8 cellular contexts compared by ENCODE assay signal in the genomic region with DNA sequence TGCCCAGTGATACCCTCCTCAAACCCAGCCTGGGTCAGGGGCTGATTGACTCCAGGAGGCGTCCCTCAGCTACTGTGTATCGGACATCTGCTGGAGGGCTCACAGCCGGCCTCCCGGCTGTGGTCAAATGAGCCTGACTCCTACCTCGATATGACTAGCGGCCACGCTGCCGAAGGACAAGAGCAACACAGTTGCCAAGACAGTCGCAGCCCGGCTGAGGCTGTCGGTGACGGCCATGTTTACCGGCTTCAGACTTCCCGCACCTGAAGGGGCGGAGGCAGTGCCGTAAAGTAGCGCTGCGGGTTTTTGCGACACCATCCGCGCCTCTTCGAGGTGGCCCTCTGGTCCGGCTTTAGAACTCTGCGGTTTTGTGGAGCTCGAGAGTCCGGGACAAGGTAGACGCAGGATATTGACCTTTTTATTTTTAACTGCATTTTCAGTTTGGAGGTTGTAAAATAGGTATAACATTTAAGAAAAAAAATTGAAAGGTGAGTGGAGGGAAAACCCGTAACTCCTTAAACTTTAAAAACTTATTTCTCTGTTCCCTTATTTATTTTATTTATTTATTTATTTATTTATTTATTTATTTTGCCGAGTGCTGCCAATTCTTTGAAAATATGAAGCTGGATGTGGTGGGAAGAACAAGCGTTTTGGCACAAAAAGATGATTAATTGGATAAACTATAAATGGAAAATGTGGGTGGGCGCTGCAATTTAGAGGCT. TPM values are rescaled to one million over a fixed set of nuclear protein-coding genes. Genes with fewer than 3 reads are reported as not detected.
DNase-seq lines count a peak whose midpoint lies in the region; ATAC-seq and TF ChIP-seq lines count a peak whose summit lies in the region.

A gene (minus strand): TSS at position 265 of the 722 bp plus-strand sequence. CDS start 28 bp downstream, at position 237.

- POLR2A ChIA-PET in AG04450 (lab: Yijun Ruan, JAX): interaction anchor here (1.0 kb wide), 1 partner anchor 151 kb away, joined by 3 read pairs; no protein-coding TSS in a partner anchor
- POLR2A ChIA-PET in activated B cell treated with CpG ODN at 0.5 μM for 24 hours (lab: Charles Lee): interaction anchor here (0.6 to 2.3 kb wide), 5 partner anchors 463 to 785 kb away, joined by 4 to 8 read pairs (median 4); a partner anchor contains a TSS

- H3K9me3 ChIP-seq in AG04450 (ENCODE audit: control insufficient read depth, insufficient read depth, low read length): no peaks in the 10 kb centered on the region

- H3K4me3 ChIP-seq in AG04450 (ENCODE audit: low read depth, low read length): peak within 1 kb of the TSS; percentile 82

- H3K36me3 Mint-ChIP-seq in activated B cell treated with CpG ODN at 0.5 μM for 24 hours (ENCODE audit: low read depth): peaks cover 10% of the 10 kb centered on the region
- peaks cover 4 to 16% (median 15%) of the 10 kb centered on the region in 3 donors for H3K36me3 Mint-ChIP-seq in immature natural killer cell

- ATAC-seq in GM18873 (IDR thresholded peaks at IDR 0.05; ENCODE audit: low FRiP score, unreplicated experiment) (peak; percentile 91), HG03139 (IDR thresholded peaks at IDR 0.05; ENCODE audit: unreplicated experiment) (peak; percentile 95), activated B cell treated with CpG ODN at 0.5 μM for 24 hours (ENCODE audit: low read depth) (peak; percentile 98)

- intact Hi-C loops in activated B cell treated with CpG ODN at 0.5 μM for 24 hours (cut with micrococcal nuclease): loop anchor here (1.0 to 10.0 kb wide), 7 partner anchors 321 to 1145 kb away; a partner anchor contains a TSS

- H3K4me1 Mint-ChIP-seq in activated B cell treated with CpG ODN at 0.5 μM for 24 hours (peaks cover 26% of the 10 kb centered on the region), immature natural killer cell (peaks cover 36 to 55% of the 10 kb centered on the region in 2 donors)

- H3K27me3 Mint-ChIP-seq in activated B cell treated with CpG ODN at 0.5 μM for 24 hours (no peaks in the 10 kb centered on the region), immature natural killer cell (ENCODE audit: low read depth in 3 of 3) (peaks cover 9 to 13% (median 10%) of the 10 kb centered on the region in 3 donors)

- DNase-seq in AG04450 (ENCODE audit: low read depth, low spot score) (peak; percentile 54), NCI-H2227 (lab: John Stamatoyannopoulos, UW; ENCODE audit: unreplicated experiment) (peak; percentile 94), activated B cell treated with CpG ODN at 0.5 μM for 24 hours (peak; percentile 77), caudate nucleus (lab: John Stamatoyannopoulos, UW) (peak in 59 of 61 donors; percentile 22 to 86 (median 72)), immature natural killer cell (peak; percentile 87), smooth muscle cell of the brain vasculature (ENCODE audit: low read depth, low spot score) (peak; percentile 57)

- peaks cover 4% of the 10 kb centered on the region for H3K9me3 Mint-ChIP-seq in activated B cell treated with CpG ODN at 0.5 μM for 24 hours
- H3K9me3 Mint-ChIP-seq in immature natural killer cell: no peaks in the 10 kb centered on the region

- H3K27ac Mint-ChIP-seq in activated B cell treated with CpG ODN at 0.5 μM for 24 hours (peak within 1 kb of the TSS; percentile 89), immature natural killer cell (peak within 1 kb of the TSS; percentile 89 to 96 (median 94))

- H3K27ac ChIP-seq in AG04450 (ENCODE audit: low read depth, low read length) (peak within 1 kb of the TSS; percentile 59), caudate nucleus (ENCODE audit: low read depth, low read length) (peak within 1 kb of the TSS; percentile 79)

- H3K4me3 Mint-ChIP-seq in activated B cell treated with CpG ODN at 0.5 μM for 24 hours (peak within 1 kb of the TSS; percentile 95), immature natural killer cell (peak within 1 kb of the TSS; percentile 94 to 98 (median 96))

- TF ChIP-seq CTCF in AG04450 (IDR thresholded peaks at IDR 0.05; ENCODE audit: low read depth, low read length): 0 out of 2 replicates have a peak, but pooled peaks have one; percentile 11
- no peak for TF ChIP-seq CTCF in activated B cell treated with CpG ODN at 0.5 μM for 24 hours (IDR thresholded peaks at IDR 0.05)

- H3K27me3 ChIP-seq in AG04450 (ENCODE audit: control insufficient read depth, insufficient read depth, low read length): no peaks in the 10 kb centered on the region

- CTCF ChIA-PET in AG04450 (lab: Charles Lee): interaction anchor here (0.6 to 1.0 kb wide), 2 partner anchors 71 to 464 kb away, joined by 3 to 5 read pairs; a partner anchor contains a TSS
- CTCF ChIA-PET in activated B cell treated with CpG ODN at 0.5 μM for 24 hours (lab: Charles Lee): no interaction called here

RNA-seq across cellular contexts. Expression of the gene that starts here (rescaled TPM):
- polyA plus RNA-seq in AG04450 (2011; rRNA removed): 34.7 and 48.8 TPM in 2 replicates
- 14.3 and 20.5 TPM in 2 replicates for polyA minus RNA-seq in AG04450 (2011; rRNA and poly(A)+ RNA removed)
- 10.8 and 11.1 TPM in 2 replicates for total RNA-seq in activated B cell treated with CpG ODN at 0.5 μM for 24 hours
- polyA plus RNA-seq in immature natural killer cell: 10 to 100 TPM; 54.1 to 74.8 (median 55.1) TPM

Comparison
In these comparisons a context has a peak if more than half of its experiments do, and no peak if none do; other contexts are left out.
1. Peak in every context shown above with its lines: DNase-seq, ATAC-seq, H3K4me3 ChIP-seq and H3K27ac ChIP-seq.